ENCODE assay signal across 13 cellular contexts in genomic region chr9:129362287-129363098, GRCh38.
DNase-seq lines count a peak whose midpoint lies in the region; ATAC-seq and TF ChIP-seq lines count a peak whose summit lies in the region.
"Had no signal": no experiment of that assay in that cellular context is flagged by ENCODE, and none has a peak within 500 bp of the region (broad histone marks: within the 10 kb centered on the region; RNA-seq: fewer than 3 reads in every experiment).

No MANE protein-coding gene starts in this region.

- no peak overlapping the region for H3K4me2 ChIP-seq in neural progenitor cell

- H3K36me3 ChIP-seq in neural progenitor cell: no peaks in the 10 kb centered on the region
- H3K36me3 ChIP-seq: adrenal gland had no signal

- peaks cover 2% of the 10 kb centered on the region for H3K9me3 Mint-ChIP-seq in neural progenitor cell
- H3K9me3 Mint-ChIP-seq in activated CD8-positive, alpha-beta T cell treated with anti-CD3 and anti-CD28 coated beads, Interleukin-2, amount 10 ng/mL, durations not matched to agents 7 days and 5 days (ENCODE audit: insufficient read depth): no peaks in the 10 kb centered on the region
- H3K9me3 Mint-ChIP-seq: immature natural killer cell; naive thymus-derived CD4-positive, alpha-beta T cell had no signal

- H4K20me1 ChIP-seq in neural progenitor cell (ENCODE audit: low read depth): no peaks in the 10 kb centered on the region

- no peak overlapping the region for H3K9ac ChIP-seq in neural progenitor cell

- peak overlapping the region; percentile 61 for H3K4me3 Mint-ChIP-seq in neural progenitor cell
- H3K4me3 Mint-ChIP-seq in activated CD8-positive, alpha-beta T cell treated with anti-CD3 and anti-CD28 coated beads, Interleukin-2, amount 10 ng/mL, durations not matched to agents 7 days and 5 days: no peak overlapping the region
- H3K4me3 Mint-ChIP-seq: immature natural killer cell; naive thymus-derived CD4-positive, alpha-beta T cell had no signal

- peak overlapping the region; percentile 92 for H2AFZ ChIP-seq in neural progenitor cell (replicated peaks)

- no peaks in the 10 kb centered on the region for H3K9me3 ChIP-seq in neural progenitor cell (ENCODE audit: low read depth)
- H3K9me3 ChIP-seq: adrenal gland had no signal

- peaks cover 6% of the 10 kb centered on the region for H3K4me1 ChIP-seq in neural progenitor cell
- H3K4me1 ChIP-seq: adrenal gland had no signal

- H3K27ac Mint-ChIP-seq in neural progenitor cell: peak overlapping the region; percentile 95
- no peak overlapping the region for H3K27ac Mint-ChIP-seq in activated CD8-positive, alpha-beta T cell treated with anti-CD3 and anti-CD28 coated beads, Interleukin-2, amount 10 ng/mL, durations not matched to agents 7 days and 5 days
- H3K27ac Mint-ChIP-seq: immature natural killer cell; naive thymus-derived CD4-positive, alpha-beta T cell had no signal

- peaks cover 13% of the 10 kb centered on the region for H3F3A ChIP-seq in neural progenitor cell (ENCODE audit: low read depth)

- H3K27me3 Mint-ChIP-seq in neural progenitor cell (ENCODE audit: insufficient read depth, low read depth): peaks cover 14% of the 10 kb centered on the region
- H3K27me3 Mint-ChIP-seq in activated CD8-positive, alpha-beta T cell treated with anti-CD3 and anti-CD28 coated beads, Interleukin-2, amount 10 ng/mL, durations not matched to agents 7 days and 5 days (ENCODE audit: low read depth): peaks cover 3% of the 10 kb centered on the region

- no peak overlapping the region for H3K27ac ChIP-seq in neural progenitor cell
- H3K27ac ChIP-seq: adrenal gland had no signal

- CTCF ChIA-PET in activated CD8-positive, alpha-beta T cell treated with anti-CD3 and anti-CD28 coated beads, Interleukin-2, amount 10 ng/mL, durations not matched to agents 7 days and 5 days (lab: Charles Lee): no interaction called here

- no peak for ATAC-seq in activated CD8-positive, alpha-beta T cell treated with anti-CD3 and anti-CD28 coated beads, Interleukin-2, amount 10 ng/mL, durations not matched to agents 7 days and 5 days
- ATAC-seq in HG02870 (IDR thresholded peaks at IDR 0.05; ENCODE audit: unreplicated experiment): no peak
- ATAC-seq: naive thymus-derived CD4-positive, alpha-beta T cell had no signal

- peaks cover 34% of the 10 kb centered on the region for H3K4me1 Mint-ChIP-seq in neural progenitor cell
- no peaks in the 10 kb centered on the region for H3K4me1 Mint-ChIP-seq in activated CD8-positive, alpha-beta T cell treated with anti-CD3 and anti-CD28 coated beads, Interleukin-2, amount 10 ng/mL, durations not matched to agents 7 days and 5 days (ENCODE audit: low read depth)
- H3K4me1 Mint-ChIP-seq: immature natural killer cell had no signal

- no peaks in the 10 kb centered on the region for H3K36me3 Mint-ChIP-seq in neural progenitor cell
- H3K36me3 Mint-ChIP-seq in activated CD8-positive, alpha-beta T cell treated with anti-CD3 and anti-CD28 coated beads, Interleukin-2, amount 10 ng/mL, durations not matched to agents 7 days and 5 days (ENCODE audit: low read depth): no peaks in the 10 kb centered on the region
- H3K36me3 Mint-ChIP-seq: immature natural killer cell; naive thymus-derived CD4-positive, alpha-beta T cell had no signal

- TF ChIP-seq CTCF in LNCaP clone FGC (IDR thresholded peaks at IDR 0.05; ENCODE audit: control insufficient read depth, extremely low read depth, insufficient read depth) (peak; percentile 43), epithelial cell of esophagus (IDR thresholded peaks at IDR 0.05; ENCODE audit: insufficient read depth, low read depth, low read length, missing control alignments) (peak; percentile 48), neural progenitor cell (IDR thresholded peaks at IDR 0.05) (peak; percentile 6)

- H3K4me3 ChIP-seq in LNCaP clone FGC (ENCODE audit: low read depth, low read length): no peak overlapping the region
- no peak overlapping the region for H3K4me3 ChIP-seq in epithelial cell of esophagus (ENCODE audit: low read length)
- no peak overlapping the region for H3K4me3 ChIP-seq in neural progenitor cell
- H3K4me3 ChIP-seq: adrenal gland had no signal

- DNase-seq in DMS153 (lab: John Stamatoyannopoulos, UW) (peak; percentile 56), LNCaP clone FGC (ENCODE audit: low read depth) (peak; percentile 54), epithelial cell of esophagus (ENCODE audit: low read depth) (peak; percentile 75), neural progenitor cell (ENCODE audit: low spot score) (no peak), HUDEP-2 (lab: John Stamatoyannopoulos, UW; ENCODE audit: unreplicated experiment in 76 of 76) (no peak)
- DNase-seq in activated CD8-positive, alpha-beta T cell treated with anti-CD3 and anti-CD28 coated beads, Interleukin-2, amount 10 ng/mL, durations not matched to agents 7 days and 5 days: no peak
- no peak for DNase-seq in activated effector memory CD4-positive, alpha-beta T cell treated with Interleukin-2 at 50 U/mL for 16 hours
- DNase-seq: activated CD4-positive, CD25-positive, alpha-beta regulatory T cell treated with anti-CD3 and anti-CD28 coated beads, Interleukin-2, amount 50 U/mL, for 72 hours; adrenal gland; immature natural killer cell; naive thymus-derived CD4-positive, alpha-beta T cell; substantia nigra had no signal

- POLR2A ChIA-PET in activated CD8-positive, alpha-beta T cell treated with anti-CD3 and anti-CD28 coated beads, Interleukin-2, amount 10 ng/mL, durations not matched to agents 7 days and 5 days (lab: Charles Lee): interaction anchor here (0.6 kb wide), 1 partner anchor 521 kb away, joined by 4 read pairs; no protein-coding TSS in a partner anchor

- no peaks in the 10 kb centered on the region for H3K79me2 ChIP-seq in neural progenitor cell (ENCODE audit: low read depth)

- no peaks in the 10 kb centered on the region for H3K27me3 ChIP-seq in neural progenitor cell
- H3K27me3 ChIP-seq: adrenal gland had no signal

Comparison
In these comparisons a context has a peak if more than half of its experiments do, and no peak if none do; other contexts are left out.
1. DNase-seq: peak in DMS153 (single experiment), LNCaP clone FGC (single experiment) and epithelial cell of esophagus (single experiment); none in neural progenitor cell (single experiment), HUDEP-2 (0 of 76), activated CD8-positive, alpha-beta T cell treated with anti-CD3 and anti-CD28 coated beads, Interleukin-2, amount 10 ng/mL, durations not matched to agents 7 days and 5 days (single experiment) and activated effector memory CD4-positive, alpha-beta T cell treated with Interleukin-2 at 50 U/mL for 16 hours (single experiment).
2. Peak in every context shown above with its lines, with median percentiles within 50 percentile points of each other: CTCF ChIP-seq.